22 cellular contexts compared by ENCODE assay signal in the genomic region with DNA sequence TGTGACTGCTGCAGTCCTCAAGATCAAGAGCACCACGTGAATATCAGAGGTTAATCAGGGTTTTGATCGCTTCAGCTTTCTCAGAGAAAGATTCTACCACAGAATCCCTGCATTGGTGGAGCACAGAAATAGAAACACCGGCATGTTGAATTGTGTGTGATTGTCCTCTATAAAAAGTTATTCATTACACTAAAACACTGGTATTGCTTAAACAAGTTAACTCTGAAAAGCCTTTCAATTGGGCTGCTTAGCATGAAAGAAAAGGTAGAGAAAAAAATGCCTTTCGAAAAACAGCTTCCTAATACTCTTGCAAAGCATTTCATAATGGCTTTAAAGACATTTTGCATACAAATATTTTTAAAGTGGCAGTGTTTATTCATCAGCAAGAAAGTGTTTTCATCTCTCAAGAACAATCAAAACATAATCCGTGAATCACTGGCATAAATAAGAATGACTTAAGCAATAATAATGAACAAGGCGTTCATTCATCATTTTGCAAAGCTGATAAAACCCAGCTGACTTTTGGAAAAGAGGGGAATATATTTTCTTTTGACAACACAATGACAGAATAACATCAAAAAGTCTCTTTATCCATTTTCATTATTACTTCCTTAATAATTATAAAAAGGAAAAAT.
"Had no signal": no experiment of that assay in that cellular context is flagged by ENCODE, and none has a peak within 500 bp of the region (broad histone marks: within the 10 kb centered on the region; RNA-seq: fewer than 3 reads in every experiment).

No MANE protein-coding gene starts in this region.

- H3K9me3 ChIP-seq: esophagus muscularis mucosa, left lung, lower lobe of right lung, pancreas, right atrium auricular region, sigmoid colon, stomach, thoracic aorta, transverse colon had no signal

- H3K4me1 ChIP-seq: esophagus muscularis mucosa, left lung, neural progenitor cell, pancreas, right atrium auricular region, sigmoid colon, stomach had no signal

- DNase-seq: cerebellar nuclear complex; effector memory CD8-positive, alpha-beta T cell; foreskin fibroblast; head of caudate nucleus; left lung; lower lobe of right lung; nucleus accumbens; pancreas; sigmoid colon; stimulated activated CD4-positive, alpha-beta T cell treated with anti-CD3 and anti-CD28 coated beads, Interleukin-12 subunit alpha, Interleukin-12 subunit beta, amount 100 ng/mL, for 4 hours; stimulated activated naive CD4-positive, alpha-beta T cell; stomach; substantia nigra; transverse colon had no signal

- H3K36me3 ChIP-seq: esophagus muscularis mucosa, left lung, lower lobe of right lung, neural progenitor cell, pancreas, right atrium auricular region, sigmoid colon, stomach, thoracic aorta, transverse colon had no signal

- ATAC-seq: effector memory CD8-positive, alpha-beta T cell; left lung; lower lobe of right lung; natural killer cell treated with Interleukin-12 subunit alpha and Interleukin-12 subunit beta and Interleukin-15 and Interleukin-18, amount 100 ng/mL, for 72 hours; pancreas had no signal

- H3K4me3 ChIP-seq: esophagus muscularis mucosa, hepatocyte, left lung, lower lobe of right lung, neural progenitor cell, pancreas, right atrium auricular region, sigmoid colon, skin epidermis, stomach, thoracic aorta, transverse colon had no signal

- FAIRE-seq: colon, pancreas had no signal
